In the genomic region with DNA sequence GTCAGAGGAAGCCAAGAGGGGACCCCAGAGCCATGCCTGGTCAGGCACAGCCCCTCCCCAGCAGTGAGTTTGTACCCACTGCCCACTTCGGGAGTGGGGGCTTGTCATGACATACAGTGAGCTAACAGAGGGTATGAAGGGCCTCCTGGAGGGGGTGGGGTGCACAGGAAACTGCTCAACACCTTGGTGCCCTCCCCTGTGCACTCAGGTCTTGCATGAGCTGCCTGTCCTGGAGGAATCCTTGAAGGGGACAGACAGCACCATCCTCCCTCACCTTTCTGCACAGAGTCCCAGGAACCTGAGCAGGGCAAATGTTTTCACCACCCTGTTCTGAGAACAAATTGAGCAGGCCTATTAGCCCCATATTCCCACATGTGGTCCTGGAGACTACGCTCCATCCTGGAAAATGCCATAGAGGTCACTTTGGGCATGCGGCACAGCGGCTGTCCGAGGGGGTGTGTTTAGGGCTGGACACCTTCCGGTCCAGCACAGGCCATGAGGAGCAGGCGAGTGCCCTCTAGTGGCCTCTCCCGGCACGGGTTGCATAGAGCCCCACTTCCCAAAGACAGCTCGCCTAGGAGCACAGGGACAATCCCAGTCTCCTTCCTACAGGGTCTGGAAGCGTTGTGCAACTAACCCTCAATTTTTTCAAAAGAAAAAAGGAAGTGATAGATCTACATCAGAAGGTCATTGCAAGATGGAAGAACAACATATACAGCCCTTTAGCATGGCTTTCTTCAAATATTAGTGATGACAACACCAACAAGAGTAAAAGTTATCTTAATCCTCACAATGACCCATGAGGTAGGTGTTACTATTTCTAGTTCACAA, we compare ENCODE assay signal across 8 cellular contexts. TPM values are rescaled to one million over a fixed set of nuclear protein-coding genes. Genes with fewer than 3 reads are reported as not detected.
DNase-seq lines count a peak whose midpoint lies in the region; ATAC-seq, FAIRE-seq and TF ChIP-seq lines count a peak whose summit lies in the region.

No MANE protein-coding gene starts in this region.

- H3K36me3 ChIP-seq in iPS DF 6.9 (ENCODE audit: control insufficient read depth, insufficient read depth, low read length) (no peaks in the 10 kb centered on the region), skeletal muscle satellite cell (ENCODE audit: insufficient read depth, low read length) (no peaks in the 10 kb centered on the region)

- ATAC-seq in HG02885 (IDR thresholded peaks at IDR 0.05; ENCODE audit: poor library complexity, unreplicated experiment) (no peak), GM18873 (IDR thresholded peaks at IDR 0.05; ENCODE audit: low FRiP score, unreplicated experiment) (no peak)

- H3K27me3 ChIP-seq in iPS DF 6.9 (ENCODE audit: control insufficient read depth, insufficient read depth, low read length), result no peaks in the 10 kb centered on the region
- no peaks in the 10 kb centered on the region for H3K27me3 ChIP-seq in skeletal muscle satellite cell (ENCODE audit: control insufficient read depth, insufficient read depth, low read length)

- peak overlapping the region; percentile 59 for H3K4me2 ChIP-seq in skeletal muscle satellite cell (ENCODE audit: low read length)

- H3K4me3 ChIP-seq in iPS DF 6.9 (ENCODE audit: low read length), result no peak overlapping the region
- no peak overlapping the region for H3K4me3 ChIP-seq in skeletal muscle satellite cell (ENCODE audit: low read length)

- DNase-seq in GM12892 (ENCODE audit: insufficient read length) (no peak), NCI-H82 treated with DMSO at 0.1 percent for 48 hours (lab: John Stamatoyannopoulos, UW; ENCODE audit: unreplicated experiment) (peak; percentile 16), astrocyte of the hippocampus (ENCODE audit: low read depth, low spot score) (peak; percentile 78), iPS DF 6.9 (ENCODE audit: low read depth, low spot score) (peak; percentile 90)

- TF ChIP-seq CTCF in C4-2B (conservative IDR thresholded peaks at IDR 0.05), result peak; percentile 99

- 0 out of 2 replicates have a peak, but pooled peaks cover 2% of the 10 kb centered on the region for H3K4me1 ChIP-seq in iPS DF 6.9 (ENCODE audit: control insufficient read depth, insufficient read depth, low read length)
- H3K4me1 ChIP-seq in skeletal muscle satellite cell (ENCODE audit: control insufficient read depth, insufficient read depth, low read length), result peaks cover 4% of the 10 kb centered on the region

- no peak for TF ChIP-seq POLR2A in GM12892 (IDR thresholded peaks at IDR 0.05; ENCODE audit: low read depth, low read length)

- H3K27ac ChIP-seq in C4-2B (peak overlapping the region; percentile 23), iPS DF 6.9 (ENCODE audit: low read length) (no peak overlapping the region)

- no peak overlapping the region for H3K9ac ChIP-seq in skeletal muscle satellite cell (ENCODE audit: low read depth, low read length)

- WGBS in iPS DF 6.9 (ENCODE audit: insufficient coverage, insufficient read length), result no CpG with 5 or more reads among the region's 11 CpGs

- H3K9me3 ChIP-seq in iPS DF 6.9 (ENCODE audit: control insufficient read depth, insufficient read depth, low read length) (no peaks in the 10 kb centered on the region), skeletal muscle satellite cell (replicated peaks; ENCODE audit: low read length) (no peaks in the 10 kb centered on the region)

- peak; percentile 81 for FAIRE-seq in GM12892 (lab: Jason Lieb, UNC)

RNA-seq across cellular contexts. Expression of a gene that starts 31.9 kb away (rescaled TPM):
- polyA plus RNA-seq in GM12892 (2012; ENCODE audit: missing spikeins), result 61.9 TPM
- total RNA-seq in skeletal muscle satellite cell (2012; rRNA removed), result 97.0 and 105 TPM in 2 replicates
